ENCODE assay signal across 3 cellular contexts in genomic region chr10:126584836-126585235, GRCh38.
A peak's percentile ranks its signal among the peaks of the same experiment; 100 is the strongest.
TF ChIP-seq lines count a peak whose summit lies in the region.

No MANE protein-coding gene starts in this region.

TF ChIP-seq in GM23338, 12 proteins besides CTCF, POLR2A, EP300 and RAD21 (continues in another document):
- no peak for TF ChIP-seq ZNF331 (CRISPR knock-in tag; IDR thresholded peaks at IDR 0.05; ENCODE audit: low read depth)
- no peak for TF ChIP-seq JUNB (IDR thresholded peaks at IDR 0.05; ENCODE audit: unreplicated experiment)
- TF ChIP-seq ZNF114 (CRISPR knock-in tag; IDR thresholded peaks at IDR 0.05) = no peak
- TF ChIP-seq EZH2phosphoT487 (IDR thresholded peaks at IDR 0.05; ENCODE audit: unreplicated experiment) = no peak
- TF ChIP-seq ZNF462 (CRISPR knock-in tag; IDR thresholded peaks at IDR 0.05) = no peak
- TF ChIP-seq CREB1 (CRISPR knock-in tag; IDR thresholded peaks at IDR 0.05; ENCODE audit: low read depth) = no peak
- no peak for TF ChIP-seq NANOG (IDR thresholded peaks at IDR 0.05; ENCODE audit: borderline replicate concordance)

TF ChIP-seq in HEK293, 187 proteins besides CTCF, POLR2A, EP300 and RAD21:
- TF ChIP-seq ZIC2 (tag by site-specific recombination; IDR thresholded peaks at IDR 0.05) (peak; percentile 92), ZNF629 (tag by site-specific recombination; IDR thresholded peaks at IDR 0.05) (no peak), GLIS1 (tag by site-specific recombination; IDR thresholded peaks at IDR 0.05) (peak; percentile 96), ZNF449 (tag by site-specific recombination; IDR thresholded peaks at IDR 0.05) (no peak)
- TF ChIP-seq, protein P1, sequence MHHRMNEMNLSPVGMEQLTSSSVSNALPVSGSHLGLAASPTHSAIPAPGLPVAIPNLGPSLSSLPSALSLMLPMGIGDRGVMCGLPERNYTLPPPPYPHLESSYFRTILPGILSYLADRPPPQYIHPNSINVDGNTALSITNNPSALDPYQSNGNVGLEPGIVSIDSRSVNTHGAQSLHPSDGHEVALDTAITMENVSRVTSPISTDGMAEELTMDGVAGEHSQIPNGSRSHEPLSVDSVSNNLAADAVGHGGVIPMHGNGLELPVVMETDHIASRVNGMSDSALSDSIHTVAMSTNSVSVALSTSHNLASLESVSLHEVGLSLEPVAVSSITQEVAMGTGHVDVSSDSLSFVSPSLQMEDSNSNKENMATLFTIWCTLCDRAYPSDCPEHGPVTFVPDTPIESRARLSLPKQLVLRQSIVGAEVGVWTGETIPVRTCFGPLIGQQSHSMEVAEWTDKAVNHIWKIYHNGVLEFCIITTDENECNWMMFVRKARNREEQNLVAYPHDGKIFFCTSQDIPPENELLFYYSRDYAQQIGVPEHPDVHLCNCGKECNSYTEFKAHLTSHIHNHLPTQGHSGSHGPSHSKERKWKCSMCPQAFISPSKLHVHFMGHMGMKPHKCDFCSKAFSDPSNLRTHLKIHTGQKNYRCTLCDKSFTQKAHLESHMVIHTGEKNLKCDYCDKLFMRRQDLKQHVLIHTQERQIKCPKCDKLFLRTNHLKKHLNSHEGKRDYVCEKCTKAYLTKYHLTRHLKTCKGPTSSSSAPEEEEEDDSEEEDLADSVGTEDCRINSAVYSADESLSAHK (tag by site-specific recombination; IDR thresholded peaks at IDR 0.05) = no peak

TF ChIP-seq in H1, 55 proteins besides CTCF, POLR2A, EP300 and RAD21:
- TF ChIP-seq BRCA1 (IDR thresholded peaks at IDR 0.05; ENCODE audit: low read depth, low read length) (no peak), POLR2AphosphoS5 (IDR thresholded peaks at IDR 0.05; ENCODE audit: low read depth, low read length) (no peak), CEBPB (IDR thresholded peaks at IDR 0.05; ENCODE audit: low read depth, low read length) (no peak), HDAC2 (IDR thresholded peaks at IDR 0.05; ENCODE audit: borderline replicate concordance in 1 of 2, low read depth in 2 of 2, low read length in 2 of 2) (no peak), HDAC6 (IDR thresholded peaks at IDR 0.05; ENCODE audit: low read depth, low read length) (no peak), MAFK (IDR thresholded peaks at IDR 0.05; ENCODE audit: low read depth, low read length) (no peak), TCF12 (IDR thresholded peaks at IDR 0.05; ENCODE audit: low read depth, low read length) (no peak), MAX (IDR thresholded peaks at IDR 0.05) (no peak), GTF2F1 (IDR thresholded peaks at IDR 0.05; ENCODE audit: borderline replicate concordance, low read depth, low read length) (no peak), SRF (IDR thresholded peaks at IDR 0.05; ENCODE audit: low read depth, low read length) (no peak), GABPA (IDR thresholded peaks at IDR 0.05; ENCODE audit: borderline replicate concordance, insufficient read depth, low read length) (no peak), CREB1 (IDR thresholded peaks at IDR 0.05) (no peak), E2F6 (IDR thresholded peaks at IDR 0.05) (no peak)
